Comparison of ENCODE assay signal across 28 cellular contexts in the genomic region with DNA sequence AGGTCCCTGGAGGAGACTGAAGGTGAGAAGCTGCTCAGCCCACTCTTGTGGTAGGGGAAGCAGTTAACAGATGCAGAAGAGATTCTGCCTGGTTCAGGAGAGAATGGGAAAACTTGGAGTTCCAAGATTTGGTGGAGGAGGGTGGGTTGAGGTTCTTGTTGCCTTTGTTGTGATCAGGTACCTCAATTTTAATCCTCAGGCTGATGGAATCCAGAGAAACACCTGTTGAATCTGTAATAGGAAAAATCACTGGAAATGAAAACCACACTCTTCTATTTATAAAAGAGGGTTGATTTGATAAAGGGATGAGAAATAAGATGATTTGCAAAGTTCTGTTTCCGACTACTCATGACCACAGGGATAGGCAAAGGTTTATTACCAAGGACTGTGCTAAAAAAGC.
"Had no signal": no experiment of that assay in that cellular context is flagged by ENCODE, and none has a peak within 500 bp of the region (broad histone marks: within the 10 kb centered on the region; RNA-seq: fewer than 3 reads in every experiment).

No MANE protein-coding gene starts in this region.

- H3K4me1 ChIP-seq: stomach, suprapubic skin, testis, thyroid gland, tibial artery, tibial nerve, transverse colon, upper lobe of left lung, upper lobe of right lung, uterus, vagina had no signal

- DNase-seq: stimulated activated CD4-positive, alpha-beta T cell treated with anti-CD3 and anti-CD28 coated beads, Interleukin-2, amount 100 ng/mL, for 48 hours; stimulated activated CD4-positive, alpha-beta T cell treated with anti-CD3 and anti-CD28 coated beads, Interleukin-4, amount 100 ng/mL, for 1 hour; stimulated activated CD4-positive, alpha-beta T cell treated with anti-CD3 and anti-CD28 coated beads, Interleukin-4, amount 100 ng/mL, for 24 hours; stimulated activated CD4-positive, alpha-beta T cell treated with anti-CD3 and anti-CD28 coated beads, Interleukin-4, amount 100 ng/mL, for 4 hours; stimulated activated CD8-positive, alpha-beta memory T cell treated with anti-CD3 and anti-CD28 coated beads, Interleukin-4, amount 100 ng/mL, for 48 hours; stimulated activated naive B cell treated with anti-CD40 and anti-IgM and Interleukin-4, amounts not matched to agents 10 μg/mL and 1 μg/mL and 100 μg/mL, for 72 hours; stimulated activated naive CD4-positive, alpha-beta T cell; stimulated activated naive CD4-positive, alpha-beta T cell treated with Interleukin-2 at 50 U/mL for 16 hours; stimulated activated naive CD8-positive, alpha-beta T cell treated with anti-CD3 and anti-CD28 coated beads, Interleukin-15, amount 100 ng/mL, for 72 hours; stimulated activated naive CD8-positive, alpha-beta T cell treated with anti-CD3 and anti-CD28 coated beads, Interleukin-15, Interleukin-2, amounts not matched to agents 100 U/mL and 50 U/mL, for 24 hours; stomach; testis; thyroid gland; tibial artery; transverse colon; trophoblast cell; upper lobe of left lung; upper lobe of right lung; uterus had no signal

- FAIRE-seq: urothelium cell line had no signal

- H3K27ac Mint-ChIP-seq: stimulated activated effector memory CD8-positive, alpha-beta T cell treated with anti-CD3 and anti-CD28 coated beads, Interleukin-12 subunit alpha, Interleukin-12 subunit beta, amount 100 ng/mL, for 72 hours; stimulated activated memory B cell treated with anti-CD40 and anti-IgM and Interleukin-4, amounts not matched to agents 10 μg/mL and 1 μg/mL and 100 μg/mL, for 72 hours; stimulated activated naive B cell treated with anti-CD40 and anti-IgM and Interleukin-4, amounts not matched to agents 10 μg/mL and 1 μg/mL and 100 μg/mL, for 72 hours; stimulated activated naive CD8-positive, alpha-beta T cell treated with anti-CD3 and anti-CD28 coated beads, Interleukin-15, amount 100 ng/mL, for 72 hours; stimulated activated naive CD8-positive, alpha-beta T cell treated with anti-CD3 and anti-CD28 coated beads, Interleukin-15, Interleukin-2, amounts not matched to agents 100 ng/mL and 50 ng/mL, for 24 hours; type B pancreatic cell had no signal

- H3K27me3 ChIP-seq: stomach, suprapubic skin, testis, thyroid gland, tibial artery, tibial nerve, transverse colon, upper lobe of left lung, upper lobe of right lung, uterus, vagina had no signal

- H3K9me3 ChIP-seq: suprapubic skin, testis, thoracic aorta, thyroid gland, tibial nerve, transverse colon, upper lobe of left lung, upper lobe of right lung, uterus, vagina had no signal

- H3K27ac ChIP-seq: stomach, suprapubic skin, testis, thoracic aorta, thyroid gland, tibial artery, tibial nerve, transverse colon, upper lobe of left lung, upper lobe of right lung, uterus, vagina had no signal

- H3K4me3 ChIP-seq: stomach, suprapubic skin, testis, thoracic aorta, thyroid gland, tibial artery, tibial nerve, transverse colon, upper lobe of left lung, upper lobe of right lung, uterus, vagina had no signal

- H3K36me3 Mint-ChIP-seq: stimulated activated effector memory CD8-positive, alpha-beta T cell treated with anti-CD3 and anti-CD28 coated beads, Interleukin-12 subunit alpha, Interleukin-12 subunit beta, amount 100 ng/mL, for 72 hours; stimulated activated memory B cell treated with anti-CD40 and anti-IgM and Interleukin-4, amounts not matched to agents 10 μg/mL and 1 μg/mL and 100 μg/mL, for 72 hours; stimulated activated naive B cell treated with anti-CD40 and anti-IgM and Interleukin-4, amounts not matched to agents 10 μg/mL and 1 μg/mL and 100 μg/mL, for 72 hours; type B pancreatic cell had no signal

- H3K4me1 Mint-ChIP-seq: stimulated activated effector memory CD8-positive, alpha-beta T cell treated with anti-CD3 and anti-CD28 coated beads, Interleukin-12 subunit alpha, Interleukin-12 subunit beta, amount 100 ng/mL, for 72 hours; stimulated activated memory B cell treated with anti-CD40 and anti-IgM and Interleukin-4, amounts not matched to agents 10 μg/mL and 1 μg/mL and 100 μg/mL, for 72 hours; stimulated activated naive B cell treated with anti-CD40 and anti-IgM and Interleukin-4, amounts not matched to agents 10 μg/mL and 1 μg/mL and 100 μg/mL, for 72 hours; stimulated activated naive CD8-positive, alpha-beta T cell treated with anti-CD3 and anti-CD28 coated beads, Interleukin-15, amount 100 ng/mL, for 72 hours had no signal

- H3K9me3 Mint-ChIP-seq: stimulated activated effector memory CD8-positive, alpha-beta T cell treated with anti-CD3 and anti-CD28 coated beads, Interleukin-12 subunit alpha, Interleukin-12 subunit beta, amount 100 ng/mL, for 72 hours; stimulated activated naive CD8-positive, alpha-beta T cell treated with anti-CD3 and anti-CD28 coated beads, Interleukin-15, Interleukin-2, amounts not matched to agents 100 ng/mL and 50 ng/mL, for 24 hours; type B pancreatic cell had no signal

- H3K27me3 Mint-ChIP-seq: stimulated activated memory B cell treated with anti-CD40 and anti-IgM and Interleukin-4, amounts not matched to agents 10 μg/mL and 1 μg/mL and 100 μg/mL, for 72 hours; stimulated activated naive B cell treated with anti-CD40 and anti-IgM and Interleukin-4, amounts not matched to agents 10 μg/mL and 1 μg/mL and 100 μg/mL, for 72 hours; stimulated activated naive CD8-positive, alpha-beta T cell treated with anti-CD3 and anti-CD28 coated beads, Interleukin-15, amount 100 ng/mL, for 72 hours; stimulated activated naive CD8-positive, alpha-beta T cell treated with anti-CD3 and anti-CD28 coated beads, Interleukin-15, Interleukin-2, amounts not matched to agents 100 ng/mL and 50 ng/mL, for 24 hours; type B pancreatic cell had no signal

- H3K4me3 Mint-ChIP-seq: stimulated activated effector memory CD8-positive, alpha-beta T cell treated with anti-CD3 and anti-CD28 coated beads, Interleukin-12 subunit alpha, Interleukin-12 subunit beta, amount 100 ng/mL, for 72 hours; stimulated activated memory B cell treated with anti-CD40 and anti-IgM and Interleukin-4, amounts not matched to agents 10 μg/mL and 1 μg/mL and 100 μg/mL, for 72 hours; stimulated activated naive B cell treated with anti-CD40 and anti-IgM and Interleukin-4, amounts not matched to agents 10 μg/mL and 1 μg/mL and 100 μg/mL, for 72 hours; stimulated activated naive CD8-positive, alpha-beta T cell treated with anti-CD3 and anti-CD28 coated beads, Interleukin-15, amount 100 ng/mL, for 72 hours; stimulated activated naive CD8-positive, alpha-beta T cell treated with anti-CD3 and anti-CD28 coated beads, Interleukin-15, Interleukin-2, amounts not matched to agents 100 ng/mL and 50 ng/mL, for 24 hours; type B pancreatic cell had no signal

- H3K36me3 ChIP-seq: stomach, suprapubic skin, thoracic aorta, thyroid gland, tibial artery, tibial nerve, transverse colon, upper lobe of left lung, upper lobe of right lung, uterus, vagina had no signal
